Comparison of ENCODE assay signal across 1 cellular context in genomic region chr3:172530566-172530965, GRCh38.
TF ChIP-seq lines count a peak whose summit lies in the region.

No MANE protein-coding gene starts in this region.

TF ChIP-seq in K562, 482 proteins besides CTCF, POLR2A, EP300 and RAD21 (continued from another document and continues in another):
- TF ChIP-seq HES1 (IDR thresholded peaks at IDR 0.05; ENCODE audit: low read depth) (0 out of 2 replicates have a peak, but pooled peaks have one; percentile 36), STAG1 (CRISPR knock-in tag; IDR thresholded peaks at IDR 0.05; ENCODE audit: borderline replicate concordance) (no peak), ZC3H11A (IDR thresholded peaks at IDR 0.05; ENCODE audit: low read depth, low read length) (no peak), MTA2 (IDR thresholded peaks at IDR 0.05; ENCODE audit: low read depth) (peak; percentile 55), SMARCE1 (IDR thresholded peaks at IDR 0.05) (peak; percentile 80), ZNF197 (CRISPR knock-in tag; IDR thresholded peaks at IDR 0.05; ENCODE audit: low read depth) (no peak), CXXC5 (CRISPR knock-in tag; IDR thresholded peaks at IDR 0.05) (peak; percentile 68), NKRF (IDR thresholded peaks at IDR 0.05; ENCODE audit: borderline replicate concordance) (no peak), RFX7 (CRISPR knock-in tag; IDR thresholded peaks at IDR 0.05) (no peak), MTA1 (IDR thresholded peaks at IDR 0.05; ENCODE audit: borderline replicate concordance) (0 out of 2 replicates have a peak, but pooled peaks have one; percentile 39), DPF2 (IDR thresholded peaks at IDR 0.05) (peak; percentile 88), ZNF717 (CRISPR knock-in tag; IDR thresholded peaks at IDR 0.05) (no peak), MNT (conservative IDR thresholded peaks at IDR 0.05) (0 out of 4 replicates have a peak, but pooled peaks have one; percentile 16 to 20), TAL1 (IDR thresholded peaks at IDR 0.05) (peak; percentile 73), ZNF592 (IDR thresholded peaks at IDR 0.05) (0 out of 2 replicates have a peak, but pooled peaks have one; percentile 47), THAP12 (CRISPR knock-in tag; IDR thresholded peaks at IDR 0.05) (no peak), KDM1A (IDR thresholded peaks at IDR 0.05) (0 out of 4 replicates have a peak, but pooled peaks of 1 of the 2 experiments have one; percentile 14), ATF3 (IDR thresholded peaks at IDR 0.05) (peak; percentile 28; the same call in 1 of the 2 replicates), ATF3 (CRISPR knock-in tag; conservative IDR thresholded peaks at IDR 0.05) (no peak), ESRRA (IDR thresholded peaks at IDR 0.05; ENCODE audit: borderline replicate concordance, low read depth) (peak; percentile 84; the same call in 1 of the 2 replicates), SIRT6 (IDR thresholded peaks at IDR 0.05; ENCODE audit: low read depth, low read length) (no peak), NCOA4 (IDR thresholded peaks at IDR 0.05; ENCODE audit: partially characterized antibody) (no peak), ZNF407 (IDR thresholded peaks at IDR 0.05; ENCODE audit: low read depth) (no peak), MAFF (IDR thresholded peaks at IDR 0.05; ENCODE audit: low read length) (no peak), PTBP1 (IDR thresholded peaks at IDR 0.05; ENCODE audit: low read depth, low read length) (no peak), NFE2 (IDR thresholded peaks at IDR 0.05; ENCODE audit: low read depth) (no peak), NFXL1 (CRISPR knock-in tag; IDR thresholded peaks at IDR 0.05) (no peak), PKNOX1 (IDR thresholded peaks at IDR 0.05) (peak; percentile 90), CREB3L1 (IDR thresholded peaks at IDR 0.05; ENCODE audit: borderline replicate concordance, low read depth) (no peak), SLC30A9 (CRISPR knock-in tag; IDR thresholded peaks at IDR 0.05) (no peak), ZSCAN32 (CRISPR knock-in tag; IDR thresholded peaks at IDR 0.05) (0 out of 2 replicates have a peak, but pooled peaks have one; percentile 24), EP400 (IDR thresholded peaks at IDR 0.05) (0 out of 2 replicates have a peak, but pooled peaks have one; percentile 9), NR2C1 (IDR thresholded peaks at IDR 0.05) (no peak), NR2C1 (tag; IDR thresholded peaks at IDR 0.05) (peak; percentile 26; the same call in 1 of the 2 replicates), HNRNPK (IDR thresholded peaks at IDR 0.05; ENCODE audit: low read depth, low read length, poor library complexity, severe bottlenecking) (no peak)
